Comparison of ENCODE assay signal across 26 cellular contexts in genomic region chr15:71603379-71603778, GRCh38.
"Had no signal": no experiment of that assay in that cellular context is flagged by ENCODE, and none has a peak within 500 bp of the region (broad histone marks: within the 10 kb centered on the region; RNA-seq: fewer than 3 reads in every experiment).

No MANE protein-coding gene starts in this region.

- H3K4me3 ChIP-seq: stomach, suprapubic skin, testis, thoracic aorta, thyroid gland, tibial artery, tibial nerve, transverse colon, upper lobe of left lung, upper lobe of right lung, uterus, vagina had no signal

- H3K36me3 ChIP-seq: stomach, suprapubic skin, thoracic aorta, thyroid gland, tibial artery, tibial nerve, transverse colon, upper lobe of left lung, upper lobe of right lung, uterus, vagina had no signal

- DNase-seq: stimulated activated CD4-positive, alpha-beta T cell treated with anti-CD3 and anti-CD28 coated beads, Interleukin-2, amount 100 ng/mL, for 48 hours; stimulated activated CD4-positive, alpha-beta T cell treated with anti-CD3 and anti-CD28 coated beads, Interleukin-4, amount 100 ng/mL, for 1 hour; stimulated activated CD4-positive, alpha-beta T cell treated with anti-CD3 and anti-CD28 coated beads, Interleukin-4, amount 100 ng/mL, for 24 hours; stimulated activated CD4-positive, alpha-beta T cell treated with anti-CD3 and anti-CD28 coated beads, Interleukin-4, amount 100 ng/mL, for 4 hours; stimulated activated CD8-positive, alpha-beta memory T cell treated with anti-CD3 and anti-CD28 coated beads, Interleukin-4, amount 100 ng/mL, for 48 hours; stimulated activated naive B cell treated with anti-CD40 and anti-IgM and Interleukin-4, amounts not matched to agents 10 μg/mL and 1 μg/mL and 100 μg/mL, for 72 hours; stimulated activated naive CD4-positive, alpha-beta T cell; stimulated activated naive CD4-positive, alpha-beta T cell treated with Interleukin-2 at 50 U/mL for 16 hours; stimulated activated naive CD8-positive, alpha-beta T cell treated with anti-CD3 and anti-CD28 coated beads, Interleukin-15, amount 100 ng/mL, for 72 hours; stimulated activated naive CD8-positive, alpha-beta T cell treated with anti-CD3 and anti-CD28 coated beads, Interleukin-15, Interleukin-2, amounts not matched to agents 100 U/mL and 50 U/mL, for 24 hours; stomach; substantia nigra; testis; thyroid gland; tibial artery; transverse colon; trophoblast cell; upper lobe of left lung; upper lobe of right lung; uterus had no signal

- ATAC-seq: stimulated activated effector memory CD8-positive, alpha-beta T cell treated with anti-CD3 and anti-CD28 coated beads, Interleukin-12 subunit alpha, Interleukin-12 subunit beta, amount 100 ng/mL, for 72 hours; stimulated activated memory B cell treated with anti-CD40 and anti-IgM and Interleukin-4, amounts not matched to agents 10 μg/mL and 1 μg/mL and 100 μg/mL, for 72 hours; stimulated activated naive B cell treated with anti-CD40 and anti-IgM and Interleukin-4, amounts not matched to agents 10 μg/mL and 1 μg/mL and 100 μg/mL, for 72 hours; stimulated activated naive CD8-positive, alpha-beta T cell treated with anti-CD3 and anti-CD28 coated beads, Interleukin-15, amount 100 ng/mL, for 72 hours; stimulated activated naive CD8-positive, alpha-beta T cell treated with anti-CD3 and anti-CD28 coated beads, Interleukin-15, Interleukin-2, amounts not matched to agents 100 U/mL and 50 U/mL, for 24 hours; upper lobe of right lung had no signal

- H3K27ac ChIP-seq: stomach, suprapubic skin, testis, thoracic aorta, thyroid gland, tibial artery, tibial nerve, transverse colon, upper lobe of left lung, upper lobe of right lung, uterus, vagina had no signal

- H3K4me1 ChIP-seq: testis had no signal

- H3K27me3 ChIP-seq: stomach, suprapubic skin, testis, thyroid gland, tibial artery, tibial nerve, transverse colon, upper lobe of left lung, upper lobe of right lung, uterus, vagina had no signal

- H3K9me3 ChIP-seq: suprapubic skin, testis, thoracic aorta, thyroid gland, tibial artery, transverse colon, upper lobe of left lung, upper lobe of right lung, uterus, vagina had no signal
